In genomic region chr14:89617142-89617460, GRCh38 we compare ENCODE assay signal across 8 cellular contexts.
DNase-seq lines count a peak whose midpoint lies in the region; ATAC-seq and TF ChIP-seq lines count a peak whose summit lies in the region.

No MANE protein-coding gene starts in this region.

- 59 to 61% methylated on average over 2 of the region's 2 CpGs for WGBS in thyroid gland, 2 donors

- peak overlapping the region; percentile 94 to 98 (median 96) for H3K4me3 Mint-ChIP-seq in CD8-positive, alpha-beta memory T cell

- TF ChIP-seq CTCF in neutrophil (IDR thresholded peaks at IDR 0.05) (no peak), mucosa of descending colon (IDR thresholded peaks at IDR 0.05) (no peak), thyroid gland (IDR thresholded peaks at IDR 0.05) (no peak)

- no peak for ATAC-seq in GM18907 (IDR thresholded peaks at IDR 0.05; ENCODE audit: unreplicated experiment)
- ATAC-seq in mucosa of descending colon: no peak

- H3K27ac ChIP-seq in CD8-positive, alpha-beta memory T cell (ENCODE audit: low read depth, low read length): peak overlapping the region; percentile 88
- H3K27ac ChIP-seq in KOPT-K1 (ENCODE audit: low read depth, low read length, poor library complexity, severe bottlenecking): peak overlapping the region; percentile 82
- H3K27ac ChIP-seq in duodenal mucosa (ENCODE audit: low read depth, low read length): no peak overlapping the region
- peak overlapping the region; percentile 86 for H3K27ac ChIP-seq in neutrophil
- no peak overlapping the region for H3K27ac ChIP-seq in thyroid gland

- H3K9me3 ChIP-seq in CD8-positive, alpha-beta memory T cell (ENCODE audit: low read length): no peaks in the 10 kb centered on the region
- no peaks in the 10 kb centered on the region for H3K9me3 ChIP-seq in KOPT-K1 (ENCODE audit: insufficient read depth, low read length, poor library complexity, severe bottlenecking)
- H3K9me3 ChIP-seq in duodenal mucosa (ENCODE audit: control insufficient read depth in 1 of 2, low read length in 2 of 2): no peaks in the 10 kb centered on the region
- no peaks in the 10 kb centered on the region for H3K9me3 ChIP-seq in neutrophil
- H3K9me3 ChIP-seq in mucosa of descending colon: no peaks in the 10 kb centered on the region
- H3K9me3 ChIP-seq in thyroid gland: no peaks in the 10 kb centered on the region

- H3K27me3 Mint-ChIP-seq in CD8-positive, alpha-beta memory T cell: no peaks in the 10 kb centered on the region

- DNase-seq in CD8-positive, alpha-beta memory T cell: no peak
- no peak for DNase-seq in mucosa of descending colon
- no peak for DNase-seq in iPS-NIHi11 (ENCODE audit: low spot score)
- DNase-seq in thyroid gland: no peak

- POLR2A ChIA-PET in CD8-positive, alpha-beta memory T cell (lab: Charles Lee): interaction anchor here (0.6 to 1.0 kb wide), 2 partner anchors 42 to 106 kb away, joined by 3 read pairs; no protein-coding TSS in a partner anchor

- TF ChIP-seq POLR2A in thyroid gland (IDR thresholded peaks at IDR 0.05): no peak

- no peaks in the 10 kb centered on the region for H3K36me3 ChIP-seq in CD8-positive, alpha-beta memory T cell (ENCODE audit: insufficient read depth, low read length)
- H3K36me3 ChIP-seq in KOPT-K1 (ENCODE audit: insufficient read depth, low read length) (no peaks in the 10 kb centered on the region), duodenal mucosa (ENCODE audit: control insufficient read depth in 1 of 2, insufficient read depth in 2 of 2, low read length in 2 of 2) (no peaks in the 10 kb centered on the region), neutrophil (no peaks in the 10 kb centered on the region), mucosa of descending colon (ENCODE audit: low read depth) (no peaks in the 10 kb centered on the region), thyroid gland (no peaks in the 10 kb centered on the region)

- peaks cover 66% of the 10 kb centered on the region for H3K4me1 ChIP-seq in CD8-positive, alpha-beta memory T cell (ENCODE audit: insufficient read depth, low read length)
- H3K4me1 ChIP-seq in duodenal mucosa (ENCODE audit: control insufficient read depth in 1 of 2, insufficient read depth in 2 of 2, low read length in 2 of 2) (peaks cover 36 to 43% of the 10 kb centered on the region in 2 donors), neutrophil (ENCODE audit: control insufficient read depth in 1 of 2, insufficient read depth in 1 of 2, low read depth in 1 of 2, low read length in 1 of 2) (peaks cover 44 to 51% of the 10 kb centered on the region in 2 experiments), mucosa of descending colon (ENCODE audit: low read depth) (peaks cover 4% of the 10 kb centered on the region), thyroid gland (peaks cover 0 to 5% of the 10 kb centered on the region in 2 donors)

- H3K4me1 Mint-ChIP-seq in CD8-positive, alpha-beta memory T cell: peaks cover 76 to 85% (median 82%) of the 10 kb centered on the region in 3 donors

- H3K9ac ChIP-seq in duodenal mucosa (ENCODE audit: low read depth in 1 of 2, low read length in 2 of 2): peak overlapping the region in 1 of 2 donors; percentile 69

- peak overlapping the region; percentile 82 to 99 (median 94) for H3K27ac Mint-ChIP-seq in CD8-positive, alpha-beta memory T cell

- peaks cover 0 to 25% (median 3%) of the 10 kb centered on the region in 3 donors for H3K36me3 Mint-ChIP-seq in CD8-positive, alpha-beta memory T cell

- intact Hi-C loops in mucosa of descending colon (cut with DNase I, micrococcal nuclease) (no loop called here), thyroid gland (cut with DNase I) (no loop called here)

- H3K9me3 Mint-ChIP-seq in CD8-positive, alpha-beta memory T cell: no peaks in the 10 kb centered on the region

- no peaks in the 10 kb centered on the region for H3K27me3 ChIP-seq in CD8-positive, alpha-beta memory T cell (ENCODE audit: insufficient read depth, low read length, poor library complexity, severe bottlenecking)
- H3K27me3 ChIP-seq in duodenal mucosa (ENCODE audit: control insufficient read depth in 1 of 2, insufficient read depth in 2 of 2, low read length in 2 of 2) (no peaks in the 10 kb centered on the region), neutrophil (no peaks in the 10 kb centered on the region), thyroid gland (no peaks in the 10 kb centered on the region)

- CTCF ChIA-PET in CD8-positive, alpha-beta memory T cell (lab: Charles Lee): interaction anchor here (1.5 to 2.0 kb wide), 3 partner anchors 47 to 149 kb away, joined by 3 to 4 read pairs (median 3); no protein-coding TSS in a partner anchor

- peak overlapping the region; percentile 82 for H3K4me3 ChIP-seq in CD8-positive, alpha-beta memory T cell (ENCODE audit: low read length)
- peak overlapping the region; percentile 86 to 89 for H3K4me3 ChIP-seq in duodenal mucosa (ENCODE audit: low read depth in 1 of 2, low read length in 2 of 2)
- H3K4me3 ChIP-seq in neutrophil (ENCODE audit: low read depth in 1 of 2, low read length in 1 of 2): peak overlapping the region; percentile 65 to 78
- H3K4me3 ChIP-seq in mucosa of descending colon: no peak overlapping the region
- peak overlapping the region in 1 of 3 donors; percentile 56 for H3K4me3 ChIP-seq in thyroid gland (replicated peaks in 1 of 3)

Comparison
In these comparisons a context has a peak if more than half of its experiments do, and no peak if none do; other contexts are left out.
1. H3K27ac ChIP-seq: peak in CD8-positive, alpha-beta memory T cell (single experiment), KOPT-K1 (single experiment) and neutrophil (single experiment); none in duodenal mucosa (single experiment) and thyroid gland (0 of 3).